In genomic region chr7:130243486-130243885, GRCh38 we compare ENCODE assay signal across 12 cellular contexts. TPM values are rescaled to one million over a fixed set of nuclear protein-coding genes. Genes with fewer than 3 reads are reported as not detected.
"Had no signal": no experiment of that assay in that cellular context is flagged by ENCODE, and none has a peak within 500 bp of the region (broad histone marks: within the 10 kb centered on the region; RNA-seq: fewer than 3 reads in every experiment).

No MANE protein-coding gene starts in this region.

RNA-seq across cellular contexts. Expression of gene CPA2, which starts 23.2 kb away (rescaled TPM):
- total RNA-seq: activated B cell treated with CpG ODN at 0.5 μM for 24 hours; activated CD8-positive, alpha-beta memory T cell treated with anti-CD3 and anti-CD28 coated beads for 36 hours; endothelial cell of umbilical vein; natural killer cell; pulmonary artery endothelial cell; suprapubic skin; T-helper 17 cell had no signal
- polyA plus RNA-seq: endothelial cell of umbilical vein had no signal

RNA-seq across cellular contexts. Expression of gene SSMEM1, which starts 35.8 kb away (rescaled TPM):
- total RNA-seq: activated B cell treated with CpG ODN at 0.5 μM for 24 hours; activated CD8-positive, alpha-beta memory T cell treated with anti-CD3 and anti-CD28 coated beads for 36 hours; cardiac muscle cell; endothelial cell of umbilical vein; left colon; lung; mucosa of descending colon; natural killer cell; pulmonary artery endothelial cell; sciatic nerve; suprapubic skin; T-helper 17 cell had no signal
- polyA plus RNA-seq: cardiac muscle cell, endothelial cell of umbilical vein, lung had no signal

RNA-seq across cellular contexts. Expression of gene CPA4, which starts 49.5 kb away (rescaled TPM):
- total RNA-seq: activated B cell treated with CpG ODN at 0.5 μM for 24 hours; activated CD8-positive, alpha-beta memory T cell treated with anti-CD3 and anti-CD28 coated beads for 36 hours; cardiac muscle cell; endothelial cell of umbilical vein; left colon; mucosa of descending colon; natural killer cell; T-helper 17 cell had no signal
